In genomic region chrX:120035522-120036309, GRCh38 we compare ENCODE assay signal across 14 cellular contexts. TPM values are rescaled to one million over a fixed set of nuclear protein-coding genes. Genes with fewer than 3 reads are reported as not detected.
DNase-seq lines count a peak whose midpoint lies in the region; ATAC-seq and TF ChIP-seq lines count a peak whose summit lies in the region.
"Not testable (repeated sequence)": the region's sequence is repeated elsewhere in the genome, so short reads cannot be mapped to it uniquely, and the experiment has no call there.
"Had no signal": no experiment of that assay in that cellular context is flagged by ENCODE, and none has a peak within 500 bp of the region (broad histone marks: within the 10 kb centered on the region; RNA-seq: fewer than 3 reads in every experiment).

No MANE protein-coding gene starts in this region.

- H3K4me3 Mint-ChIP-seq in activated B cell treated with CpG ODN at 0.5 μM for 24 hours: peak overlapping the region; percentile 68

- CTCF ChIA-PET in activated B cell treated with CpG ODN at 0.5 μM for 24 hours (lab: Charles Lee): interaction anchor here (0.6 to 1.9 kb wide), 2 partner anchors 32 to 55 kb away, joined by 3 to 7 read pairs; no protein-coding TSS in a partner anchor

- ATAC-seq in GM18873 (IDR thresholded peaks at IDR 0.05; ENCODE audit: low FRiP score, unreplicated experiment): peak; percentile 87
- peak; percentile 80 for ATAC-seq in GM21381 (IDR thresholded peaks at IDR 0.05; ENCODE audit: unreplicated experiment)
- peak; percentile 90 for ATAC-seq in HG02798 (IDR thresholded peaks at IDR 0.05; ENCODE audit: poor library complexity, unreplicated experiment)
- ATAC-seq in HG03378 (IDR thresholded peaks at IDR 0.05; ENCODE audit: unreplicated experiment): peak; percentile 93
- ATAC-seq in activated B cell treated with CpG ODN at 0.5 μM for 24 hours (ENCODE audit: low read depth): peak; percentile 66

- H3K23ac ChIP-seq in trophoblast cell (ENCODE audit: low read length): not testable (repeated sequence)

- H3K9me3 Mint-ChIP-seq in activated B cell treated with CpG ODN at 0.5 μM for 24 hours: not testable (repeated sequence)

- not testable (repeated sequence) for H3K36me3 ChIP-seq in trophoblast cell (ENCODE audit: control insufficient read depth in 1 of 2, insufficient read depth in 2 of 2, low read length in 2 of 2)

- H3K27me3 Mint-ChIP-seq in activated B cell treated with CpG ODN at 0.5 μM for 24 hours: not testable (repeated sequence)

- WGBS in trophoblast cell (ENCODE audit: extremely low coverage, insufficient coverage, insufficient read length): no CpG with 5 or more reads among the region's 9 CpGs

- H2AK5ac ChIP-seq in trophoblast cell (ENCODE audit: low read length): not testable (repeated sequence)

- H3K18ac ChIP-seq in trophoblast cell (ENCODE audit: low read length): not testable (repeated sequence)

- peak overlapping the region; percentile 97 for H3K27ac ChIP-seq in trophoblast cell (ENCODE audit: low read depth, low read length)

- peak overlapping the region; percentile 39 for H3K4me2 ChIP-seq in trophoblast cell (ENCODE audit: low read length)

- not testable (repeated sequence) for H2BK12ac ChIP-seq in trophoblast cell (ENCODE audit: low read length)

- H2BK120ac ChIP-seq in trophoblast cell (ENCODE audit: insufficient read depth, low read length, poor library complexity): peak overlapping the region; percentile 93

- peak overlapping the region; percentile 28 for H4K8ac ChIP-seq in trophoblast cell (ENCODE audit: low read depth, low read length)

- H3K36me3 Mint-ChIP-seq in activated B cell treated with CpG ODN at 0.5 μM for 24 hours (ENCODE audit: low read depth): not testable (repeated sequence)

- H3K4me1 Mint-ChIP-seq in activated B cell treated with CpG ODN at 0.5 μM for 24 hours: peaks cover 31% of the 10 kb centered on the region

- H3K27me3 ChIP-seq in trophoblast cell (ENCODE audit: insufficient read depth, low read length): not testable (repeated sequence)

- H3K4me1 ChIP-seq in trophoblast cell (ENCODE audit: control insufficient read depth in 1 of 2, insufficient read depth in 2 of 2, low read length in 2 of 2): not testable (repeated sequence)

- TF ChIP-seq CTCF in activated B cell treated with CpG ODN at 0.5 μM for 24 hours (IDR thresholded peaks at IDR 0.05): not testable (repeated sequence)

- not testable (repeated sequence) for H2AFZ ChIP-seq in trophoblast cell (ENCODE audit: insufficient read depth, low read length, poor library complexity)

- not testable (repeated sequence) for H3K4ac ChIP-seq in trophoblast cell (ENCODE audit: low read depth, low read length)

- not testable (repeated sequence) for H3K9me3 ChIP-seq in trophoblast cell (ENCODE audit: insufficient read depth, low read depth, low read length)

- H3K27ac Mint-ChIP-seq in activated B cell treated with CpG ODN at 0.5 μM for 24 hours: peak overlapping the region; percentile 93

- peak overlapping the region; percentile 95 for H2BK5ac ChIP-seq in trophoblast cell (ENCODE audit: low read depth, low read length, poor library complexity)

- H3K79me1 ChIP-seq in trophoblast cell (ENCODE audit: low read length): peaks cover 13% of the 10 kb centered on the region

- H3K14ac ChIP-seq in trophoblast cell (ENCODE audit: low read length): not testable (repeated sequence)

- H4K91ac ChIP-seq in trophoblast cell (ENCODE audit: low read depth, low read length): peak overlapping the region; percentile 37

- DNase-seq in MV-4-11 (lab: John Stamatoyannopoulos, UW) (peak; percentile 84), activated B cell treated with CpG ODN at 0.5 μM for 24 hours (peak; percentile 41)
- not testable (repeated sequence) for DNase-seq in trophoblast cell

- H3K9ac ChIP-seq in trophoblast cell (ENCODE audit: low read length): not testable (repeated sequence)

- H3K4me3 ChIP-seq in GM08714 (ENCODE audit: low read length): peak overlapping the region; percentile 58; the same call in 1 of the 2 replicates
- not testable (repeated sequence) for H3K4me3 ChIP-seq in trophoblast cell (ENCODE audit: low read depth, low read length)

- intact Hi-C loops in activated B cell treated with CpG ODN at 0.5 μM for 24 hours (cut with micrococcal nuclease): not testable (repeated sequence)

- not testable (repeated sequence) for H4K12ac ChIP-seq in trophoblast cell (ENCODE audit: low read depth, low read length)

- not testable (repeated sequence) for H3K79me2 ChIP-seq in trophoblast cell (ENCODE audit: control insufficient read depth, insufficient read depth, low read length, poor library complexity)

- POLR2A ChIA-PET in activated B cell treated with CpG ODN at 0.5 μM for 24 hours (lab: Charles Lee): not testable (repeated sequence)

RNA-seq across cellular contexts. Expression of gene RHOXF2B, which starts 41.8 kb away (rescaled TPM):
- total RNA-seq in activated B cell treated with CpG ODN at 0.5 μM for 24 hours: not detected in 2 replicates
- polyA plus RNA-seq in trophoblast cell (2013): not detected in 2 replicates
- total RNA-seq: activated naive CD4-positive, alpha-beta T cell treated with anti-CD3 and anti-CD28 coated beads, Interleukin-2, amount 50 U/mL, for 72 hours; bronchial epithelial cell; fibroblast of lung; naive thymus-derived CD8-positive, alpha-beta T cell; psoas muscle; suprapubic skin had no signal
- polyA plus RNA-seq: naive thymus-derived CD8-positive, alpha-beta T cell; psoas muscle had no signal
